In the genomic region with DNA sequence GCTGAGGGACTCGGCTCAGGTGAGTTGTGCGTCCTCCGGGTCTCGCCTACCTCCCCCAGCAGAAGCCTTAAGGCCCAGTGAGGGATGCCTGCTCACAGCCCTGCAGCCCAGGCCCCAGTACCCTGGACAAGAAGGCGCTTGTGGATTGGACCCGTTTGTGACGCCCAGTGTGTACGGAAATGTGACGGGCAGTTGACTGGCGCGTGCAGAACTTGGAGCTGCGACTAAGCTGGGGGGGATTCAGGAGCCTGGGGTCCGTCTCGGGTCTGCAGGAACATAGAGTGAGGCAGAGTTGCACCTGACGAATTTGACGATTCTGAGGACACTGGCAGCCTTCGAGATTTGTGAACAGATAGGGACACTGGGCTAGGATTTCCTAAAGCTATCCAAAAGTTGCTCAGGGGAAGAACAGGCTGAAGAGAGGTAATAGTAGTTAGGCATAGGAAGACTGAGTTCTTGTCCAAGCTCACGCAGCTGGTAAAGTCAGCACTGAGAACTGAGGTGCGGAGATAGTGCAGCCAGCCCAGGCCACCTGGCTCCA, we compare ENCODE assay signal across 1 cellular context.
TF ChIP-seq lines count a peak whose summit lies in the region.

No MANE protein-coding gene starts in this region.

TF ChIP-seq in IMR-90, 13 proteins besides CTCF, POLR2A, EP300 and RAD21:
- TF ChIP-seq, protein P1, sequence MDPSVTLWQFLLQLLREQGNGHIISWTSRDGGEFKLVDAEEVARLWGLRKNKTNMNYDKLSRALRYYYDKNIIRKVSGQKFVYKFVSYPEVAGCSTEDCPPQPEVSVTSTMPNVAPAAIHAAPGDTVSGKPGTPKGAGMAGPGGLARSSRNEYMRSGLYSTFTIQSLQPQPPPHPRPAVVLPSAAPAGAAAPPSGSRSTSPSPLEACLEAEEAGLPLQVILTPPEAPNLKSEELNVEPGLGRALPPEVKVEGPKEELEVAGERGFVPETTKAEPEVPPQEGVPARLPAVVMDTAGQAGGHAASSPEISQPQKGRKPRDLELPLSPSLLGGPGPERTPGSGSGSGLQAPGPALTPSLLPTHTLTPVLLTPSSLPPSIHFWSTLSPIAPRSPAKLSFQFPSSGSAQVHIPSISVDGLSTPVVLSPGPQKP (IDR thresholded peaks at IDR 0.05; ENCODE audit: borderline replicate concordance, low read depth, low read length), result no peak
- TF ChIP-seq, protein P2, sequence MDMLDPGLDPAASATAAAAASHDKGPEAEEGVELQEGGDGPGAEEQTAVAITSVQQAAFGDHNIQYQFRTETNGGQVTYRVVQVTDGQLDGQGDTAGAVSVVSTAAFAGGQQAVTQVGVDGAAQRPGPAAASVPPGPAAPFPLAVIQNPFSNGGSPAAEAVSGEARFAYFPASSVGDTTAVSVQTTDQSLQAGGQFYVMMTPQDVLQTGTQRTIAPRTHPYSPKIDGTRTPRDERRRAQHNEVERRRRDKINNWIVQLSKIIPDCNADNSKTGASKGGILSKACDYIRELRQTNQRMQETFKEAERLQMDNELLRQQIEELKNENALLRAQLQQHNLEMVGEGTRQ (IDR thresholded peaks at IDR 0.05; ENCODE audit: low read depth, low read length), result no peak
- no peak for TF ChIP-seq MAZ (IDR thresholded peaks at IDR 0.05; ENCODE audit: borderline replicate concordance, low read depth, low read length)
- no peak for TF ChIP-seq RCOR1 (IDR thresholded peaks at IDR 0.05; ENCODE audit: insufficient replicate concordance, low read length)
- TF ChIP-seq MAFK (IDR thresholded peaks at IDR 0.05; ENCODE audit: low read depth, low read length), result no peak
- TF ChIP-seq CEBPB (IDR thresholded peaks at IDR 0.05; ENCODE audit: low read depth, low read length), result no peak
- no peak for TF ChIP-seq MXI1 (IDR thresholded peaks at IDR 0.05; ENCODE audit: borderline replicate concordance, low read depth, low read length)
- TF ChIP-seq FOS (IDR thresholded peaks at IDR 0.05; ENCODE audit: low read depth, low read length), result no peak
- TF ChIP-seq BHLHE40 (IDR thresholded peaks at IDR 0.05; ENCODE audit: low read depth, low read length), result no peak
- no peak for TF ChIP-seq SMC3 (IDR thresholded peaks at IDR 0.05; ENCODE audit: low read depth, low read length)
- no peak for TF ChIP-seq NFE2L2 (IDR thresholded peaks at IDR 0.05; ENCODE audit: low read depth, low read length)
- TF ChIP-seq RFX5 (IDR thresholded peaks at IDR 0.05; ENCODE audit: low read depth, low read length), result no peak
- TF ChIP-seq CHD1 (IDR thresholded peaks at IDR 0.05; ENCODE audit: low read depth, low read length), result no peak
